Comparison of ENCODE assay signal across 29 cellular contexts in the genomic region with DNA sequence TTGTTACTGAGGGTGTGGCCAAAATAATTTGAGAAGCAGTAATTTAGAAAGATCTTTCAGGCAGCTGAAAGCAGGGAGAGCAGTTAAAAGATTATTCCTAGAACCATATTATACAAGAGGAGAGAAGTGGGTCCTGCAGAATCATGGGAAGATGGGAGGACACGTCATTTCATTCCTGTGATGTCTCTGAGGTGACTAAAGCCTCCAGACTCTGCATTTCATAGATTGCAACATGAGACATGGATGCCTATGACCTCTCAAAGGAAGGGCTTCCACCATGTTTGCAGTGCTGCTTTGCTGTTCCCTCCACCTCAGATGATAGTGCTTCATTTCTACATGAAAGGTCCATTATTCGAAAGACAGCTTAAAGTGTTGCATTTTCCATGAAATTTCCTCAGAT.
A peak's percentile ranks its signal among the peaks of the same experiment; 100 is the strongest.
DNase-seq lines count a peak whose midpoint lies in the region; ATAC-seq and TF ChIP-seq lines count a peak whose summit lies in the region.
"Had no signal": no experiment of that assay in that cellular context is flagged by ENCODE, and none has a peak within 500 bp of the region (broad histone marks: within the 10 kb centered on the region; RNA-seq: fewer than 3 reads in every experiment).

No MANE protein-coding gene starts in this region.

- no CpG with 5 or more reads among the region's 2 CpGs for WGBS in mesendoderm (ENCODE audit: extremely low coverage, insufficient coverage, low lambda C conversion rate)
- WGBS in prostate gland: 82% methylated on average over 2 of the region's 2 CpGs

- no peak overlapping the region for H3K27ac Mint-ChIP-seq in activated CD4-positive, alpha-beta memory T cell treated with anti-CD3 and anti-CD28 coated beads, Interleukin-2, amount 10 ng/mL, durations not matched to agents 7 days and 5 days
- H3K27ac Mint-ChIP-seq: activated CD4-positive, alpha-beta memory T cell treated with anti-CD3 and anti-CD28 coated beads for 36 hours; activated naive CD8-positive, alpha-beta T cell treated with anti-CD3 and anti-CD28 coated beads, Interleukin-2, amount 50 U/mL, for 24 hours; brain; CD8-positive, alpha-beta memory T cell; endodermal cell; mesothelial cell of epicardium; natural killer cell; T-helper 2 cell treated with Interferon-gamma antibody and Interleukin-4, amounts not matched to agents 5 μg/mL and 100 μg/mL, for 36 hours had no signal

- no peak overlapping the region for H3K9ac ChIP-seq in mesendoderm (ENCODE audit: low read length)
- H3K9ac ChIP-seq: parathyroid adenoma had no signal

- CTCF ChIA-PET in activated CD4-positive, alpha-beta memory T cell treated with anti-CD3 and anti-CD28 coated beads, Interleukin-2, amount 10 ng/mL, durations not matched to agents 7 days and 5 days (lab: Charles Lee): no interaction called here

- ATAC-seq in HG02981 (IDR thresholded peaks at IDR 0.05; ENCODE audit: unreplicated experiment): no peak
- ATAC-seq: activated naive CD8-positive, alpha-beta T cell treated with anti-CD3 and anti-CD28 coated beads, Interleukin-2, amount 50 U/mL, for 24 hours; left lung; natural killer cell; SK-N-SH treated with all-trans-retinoic acid at 6 μM for 48 hours had no signal

- no peak overlapping the region for H2AFZ ChIP-seq in osteoblast (ENCODE audit: low read length)
- H2AFZ ChIP-seq: parathyroid adenoma had no signal

- H3K18ac ChIP-seq in mesendoderm (ENCODE audit: low read length): no peak overlapping the region

- no peaks in the 10 kb centered on the region for H3K79me1 ChIP-seq in mesendoderm (ENCODE audit: low read length)

- H3K9me3 Mint-ChIP-seq in activated CD4-positive, alpha-beta memory T cell treated with anti-CD3 and anti-CD28 coated beads, Interleukin-2, amount 10 ng/mL, durations not matched to agents 7 days and 5 days: no peaks in the 10 kb centered on the region
- H3K9me3 Mint-ChIP-seq: activated CD4-positive, alpha-beta memory T cell treated with anti-CD3 and anti-CD28 coated beads for 36 hours; activated naive CD8-positive, alpha-beta T cell treated with anti-CD3 and anti-CD28 coated beads, Interleukin-2, amount 50 U/mL, for 24 hours; endodermal cell; mesothelial cell of epicardium had no signal

- no peak for TF ChIP-seq POLR2A in prostate gland (IDR thresholded peaks at IDR 0.05)

- POLR2A ChIA-PET in activated CD4-positive, alpha-beta memory T cell treated with anti-CD3 and anti-CD28 coated beads, Interleukin-2, amount 10 ng/mL, durations not matched to agents 7 days and 5 days (lab: Charles Lee): no interaction called here

- H3K4me1 ChIP-seq in osteoblast (ENCODE audit: insufficient read depth, low read length) (no peaks in the 10 kb centered on the region), mesendoderm (ENCODE audit: control insufficient read depth, low read depth, low read length) (no peaks in the 10 kb centered on the region), prostate gland (replicated peaks) (no peaks in the 10 kb centered on the region)
- H3K4me1 ChIP-seq: left lung, parathyroid adenoma, sigmoid colon, vagina had no signal

- intact Hi-C loops in prostate gland (cut with DNase I): no loop called here

- H3K4me2 ChIP-seq in osteoblast (ENCODE audit: insufficient read depth, low read length) (no peak overlapping the region), mesendoderm (ENCODE audit: low read length) (no peak overlapping the region)

- H3K27me3 ChIP-seq in osteoblast (ENCODE audit: insufficient read depth, low read length) (no peaks in the 10 kb centered on the region), mesendoderm (ENCODE audit: insufficient read depth, low read length, poor library complexity) (no peaks in the 10 kb centered on the region), prostate gland (replicated peaks; ENCODE audit: insufficient read depth) (no peaks in the 10 kb centered on the region)
- H3K27me3 ChIP-seq: left lung, sigmoid colon, vagina had no signal

- H3K4me3 ChIP-seq in choroid plexus epithelial cell (ENCODE audit: low read depth, low read length) (no peak overlapping the region), osteoblast (ENCODE audit: insufficient read depth, low read length) (no peak overlapping the region), mesendoderm (ENCODE audit: low read length) (no peak overlapping the region), prostate gland (no peak overlapping the region)
- H3K4me3 ChIP-seq: left lung, sigmoid colon, vagina had no signal

- H2AK5ac ChIP-seq in mesendoderm (ENCODE audit: low read length): no peak overlapping the region

- H3K9me3 ChIP-seq in osteoblast (ENCODE audit: low read depth, low read length) (no peaks in the 10 kb centered on the region), prostate gland (no peaks in the 10 kb centered on the region)
- H3K9me3 ChIP-seq: left lung, sigmoid colon, vagina had no signal

- no peak overlapping the region for H4K5ac ChIP-seq in mesendoderm (ENCODE audit: low read length)

- H3K79me2 ChIP-seq in osteoblast (ENCODE audit: insufficient read depth, low read length) (no peaks in the 10 kb centered on the region), mesendoderm (ENCODE audit: control insufficient read depth, insufficient read depth, low read length) (no peaks in the 10 kb centered on the region)
- H3K79me2 ChIP-seq: parathyroid adenoma had no signal

- H3K56ac ChIP-seq in mesendoderm (ENCODE audit: low read length): no peak overlapping the region

- H3K4me1 Mint-ChIP-seq in activated CD4-positive, alpha-beta memory T cell treated with anti-CD3 and anti-CD28 coated beads, Interleukin-2, amount 10 ng/mL, durations not matched to agents 7 days and 5 days: no peaks in the 10 kb centered on the region
- H3K4me1 Mint-ChIP-seq: activated naive CD8-positive, alpha-beta T cell treated with anti-CD3 and anti-CD28 coated beads, Interleukin-2, amount 50 U/mL, for 24 hours; brain; CD8-positive, alpha-beta memory T cell; endodermal cell; mesothelial cell of epicardium; natural killer cell had no signal

- no peak overlapping the region for H2BK120ac ChIP-seq in mesendoderm (ENCODE audit: low read depth, low read length)

- no peak overlapping the region for H3K23ac ChIP-seq in mesendoderm (ENCODE audit: low read length)

- no peak overlapping the region for H3K4ac ChIP-seq in mesendoderm (ENCODE audit: low read depth, low read length)

- H3K36me3 ChIP-seq in osteoblast (ENCODE audit: insufficient read depth, low read length) (no peaks in the 10 kb centered on the region), mesendoderm (ENCODE audit: control insufficient read depth, insufficient read depth, low read length) (no peaks in the 10 kb centered on the region), prostate gland (no peaks in the 10 kb centered on the region)
- H3K36me3 ChIP-seq: left lung, sigmoid colon, vagina had no signal

- no peak overlapping the region for H4K8ac ChIP-seq in mesendoderm (ENCODE audit: low read depth, low read length)

- no peak overlapping the region for H2BK5ac ChIP-seq in mesendoderm (ENCODE audit: low read length)

- H2BK15ac ChIP-seq in mesendoderm (replicated peaks; ENCODE audit: low read depth): no peak overlapping the region

- DNase-seq in EL (peak; percentile 84), LHCN-M2 (ENCODE audit: low read depth) (peak; percentile 19), choroid plexus epithelial cell (ENCODE audit: low read depth) (peak; percentile 11), osteoblast (ENCODE audit: insufficient read length, low spot score, missing footprints) (peak; percentile 72), mesendoderm (no peak), prostate gland (ENCODE audit: low spot score) (no peak)
- no peak for DNase-seq in activated CD4-positive, alpha-beta memory T cell treated with anti-CD3 and anti-CD28 coated beads, Interleukin-2, amount 10 ng/mL, durations not matched to agents 7 days and 5 days
- DNase-seq: activated CD4-positive, alpha-beta memory T cell treated with anti-CD3 and anti-CD28 coated beads for 36 hours; activated CD4-positive, CD25-positive, alpha-beta regulatory T cell; activated effector memory CD4-positive, alpha-beta T cell treated with Interleukin-2 at 50 U/mL for 16 hours; activated naive CD8-positive, alpha-beta T cell treated with anti-CD3 and anti-CD28 coated beads, Interleukin-2, amount 50 U/mL, for 24 hours; CD8-positive, alpha-beta memory T cell; cortex of kidney; endodermal cell; head of caudate nucleus; left lung; natural killer cell; NCI-H1417 treated with DMSO at 0.1 percent for 48 hours; NCI-H510A; RPMI8226; sigmoid colon; substantia nigra had no signal

- no peak for TF ChIP-seq CTCF in choroid plexus epithelial cell (conservative IDR thresholded peaks at IDR 0.05; ENCODE audit: low read depth, low read length)
- no peak for TF ChIP-seq CTCF in osteoblast (IDR thresholded peaks at IDR 0.05; ENCODE audit: extremely low read depth, low read depth, low read length)
- no peak for TF ChIP-seq CTCF in prostate gland (IDR thresholded peaks at IDR 0.05)

- H3K27ac ChIP-seq in osteoblast (ENCODE audit: low read depth, low read length): no peak overlapping the region
- H3K27ac ChIP-seq in mesendoderm (ENCODE audit: low read depth, low read length): no peak overlapping the region
- no peak overlapping the region for H3K27ac ChIP-seq in prostate gland
- H3K27ac ChIP-seq: left lung, parathyroid adenoma, sigmoid colon, vagina had no signal

- H3K27me3 Mint-ChIP-seq in activated CD4-positive, alpha-beta memory T cell treated with anti-CD3 and anti-CD28 coated beads, Interleukin-2, amount 10 ng/mL, durations not matched to agents 7 days and 5 days: no peaks in the 10 kb centered on the region
- H3K27me3 Mint-ChIP-seq: activated CD4-positive, alpha-beta memory T cell treated with anti-CD3 and anti-CD28 coated beads for 36 hours; activated naive CD8-positive, alpha-beta T cell treated with anti-CD3 and anti-CD28 coated beads, Interleukin-2, amount 50 U/mL, for 24 hours; brain; CD8-positive, alpha-beta memory T cell had no signal

- H3K36me3 Mint-ChIP-seq in activated CD4-positive, alpha-beta memory T cell treated with anti-CD3 and anti-CD28 coated beads, Interleukin-2, amount 10 ng/mL, durations not matched to agents 7 days and 5 days (ENCODE audit: low read depth): no peaks in the 10 kb centered on the region
- H3K36me3 Mint-ChIP-seq: activated CD4-positive, alpha-beta memory T cell treated with anti-CD3 and anti-CD28 coated beads for 36 hours; brain; CD8-positive, alpha-beta memory T cell; mesothelial cell of epicardium; natural killer cell had no signal

- no peaks in the 10 kb centered on the region for H4K20me1 ChIP-seq in osteoblast (ENCODE audit: insufficient read depth, low read length)

- H3K4me3 Mint-ChIP-seq in activated CD4-positive, alpha-beta memory T cell treated with anti-CD3 and anti-CD28 coated beads, Interleukin-2, amount 10 ng/mL, durations not matched to agents 7 days and 5 days: no peak overlapping the region
- H3K4me3 Mint-ChIP-seq: activated CD4-positive, alpha-beta memory T cell treated with anti-CD3 and anti-CD28 coated beads for 36 hours; activated naive CD8-positive, alpha-beta T cell treated with anti-CD3 and anti-CD28 coated beads, Interleukin-2, amount 50 U/mL, for 24 hours; brain; CD8-positive, alpha-beta memory T cell; endodermal cell; mesothelial cell of epicardium; natural killer cell; T-helper 2 cell treated with Interferon-gamma antibody and Interleukin-4, amounts not matched to agents 5 μg/mL and 100 μg/mL, for 36 hours had no signal

Comparison
In these comparisons a context has a peak if more than half of its experiments do, and no peak if none do; other contexts are left out.
1. DNase-seq: peak in EL (single experiment), LHCN-M2 (single experiment), choroid plexus epithelial cell (single experiment) and osteoblast (single experiment); none in mesendoderm (single experiment), prostate gland (single experiment) and activated CD4-positive, alpha-beta memory T cell treated with anti-CD3 and anti-CD28 coated beads, Interleukin-2, amount 10 ng/mL, durations not matched to agents 7 days and 5 days (single experiment).